ENCODE assay signal across 25 cellular contexts in genomic region chr3:68620211-68620610, GRCh38.
"Had no signal": no experiment of that assay in that cellular context is flagged by ENCODE, and none has a peak within 500 bp of the region (broad histone marks: within the 10 kb centered on the region; RNA-seq: fewer than 3 reads in every experiment).

No MANE protein-coding gene starts in this region.

- H3K4me3 ChIP-seq: dorsolateral prefrontal cortex, gastrocnemius medialis, hepatocyte, lower lobe of right lung, ovary, psoas muscle, sigmoid colon, stomach, tibial artery, upper lobe of left lung had no signal

- H3K36me3 Mint-ChIP-seq: naive thymus-derived CD8-positive, alpha-beta T cell; stimulated activated effector memory CD8-positive, alpha-beta T cell treated with anti-CD3 and anti-CD28 coated beads, Interleukin-12 subunit alpha, Interleukin-12 subunit beta, amount 100 ng/mL, for 72 hours had no signal

- H3K9me3 ChIP-seq: gastrocnemius medialis, ovary, psoas muscle, sigmoid colon, tibial artery, upper lobe of left lung had no signal

- H3K4me1 ChIP-seq: gastrocnemius medialis, lower lobe of right lung, psoas muscle, sigmoid colon, stomach, tibial artery, upper lobe of left lung had no signal

- H2AFZ ChIP-seq: hepatocyte had no signal

- H3K36me3 ChIP-seq: gastrocnemius medialis, lower lobe of right lung, ovary, sigmoid colon, stomach, tibial artery, upper lobe of left lung had no signal

- ATAC-seq: esophagus mucosa; gastrocnemius medialis; left ventricle myocardium superior; lower lobe of right lung; naive thymus-derived CD8-positive, alpha-beta T cell; psoas muscle; right cardiac atrium; stimulated activated effector memory CD8-positive, alpha-beta T cell treated with anti-CD3 and anti-CD28 coated beads, Interleukin-12 subunit alpha, Interleukin-12 subunit beta, amount 100 ng/mL, for 72 hours had no signal

- H3K4me2 ChIP-seq: hepatocyte had no signal

- H3K27ac ChIP-seq: dorsolateral prefrontal cortex, epithelial cell of prostate, gastrocnemius medialis, hepatocyte, lower lobe of right lung, ovary, psoas muscle, sigmoid colon, stomach, tibial artery, upper lobe of left lung had no signal

- H3K27ac Mint-ChIP-seq: naive thymus-derived CD8-positive, alpha-beta T cell; nephron progenitor cell; stimulated activated effector memory CD8-positive, alpha-beta T cell treated with anti-CD3 and anti-CD28 coated beads, Interleukin-12 subunit alpha, Interleukin-12 subunit beta, amount 100 ng/mL, for 72 hours had no signal

- H3K27me3 ChIP-seq: dorsolateral prefrontal cortex, gastrocnemius medialis, hepatocyte, ovary, sigmoid colon, stomach, tibial artery, upper lobe of left lung had no signal

- DNase-seq: dorsolateral prefrontal cortex; effector CD4-positive, alpha-beta T cell; foreskin fibroblast; gastrocnemius medialis; head of caudate nucleus; left ventricle myocardium superior; lower lobe of right lung; naive thymus-derived CD8-positive, alpha-beta T cell; nephron progenitor cell; occipital lobe; ovary; posterior cingulate gyrus; right cardiac atrium; sigmoid colon; stimulated activated CD4-positive, alpha-beta T cell treated with anti-CD3 and anti-CD28 coated beads, Interleukin-2, amount 100 ng/mL, for 24 hours; stimulated activated CD4-positive, alpha-beta T cell treated with anti-CD3 and anti-CD28 coated beads, Interleukin-4, amount 100 ng/mL, for 24 hours; stimulated activated naive CD4-positive, alpha-beta T cell treated with Interleukin-2 at 50 U/mL for 16 hours; stomach; tibial artery; upper lobe of left lung had no signal
